ENCODE assay signal across 8 cellular contexts in genomic region chr14:64720190-64720589, GRCh38. TPM values are rescaled to one million over a fixed set of nuclear protein-coding genes. Genes with fewer than 3 reads are reported as not detected.
DNase-seq lines count a peak whose midpoint lies in the region; ATAC-seq and TF ChIP-seq lines count a peak whose summit lies in the region.

No MANE protein-coding gene starts in this region.

- peak overlapping the region; percentile 66 for H3K27ac ChIP-seq in Panc1 (ENCODE audit: low read length)
- H3K27ac ChIP-seq in fibroblast of lung (ENCODE audit: insufficient read depth, low read length) = no peak overlapping the region

- no peak overlapping the region for H2AFZ ChIP-seq in fibroblast of lung (ENCODE audit: low read length)

- intact Hi-C loops in Panc1 (cut with micrococcal nuclease; ENCODE audit: unreplicated experiment) = no loop called here

- no peaks in the 10 kb centered on the region for H3K79me2 ChIP-seq in fibroblast of lung (ENCODE audit: control insufficient read depth, insufficient read depth, low read length)

- H3K4me2 ChIP-seq in fibroblast of lung (ENCODE audit: extremely low read depth, insufficient read depth, low read length) = peak overlapping the region; percentile 11

- CTCF ChIA-PET in Panc1 (lab: Charles Lee) = no interaction called here

- peak; percentile 37 for DNase-seq in GM04503 (ENCODE audit: low read depth)
- peak; percentile 81 for DNase-seq in Panc1 (ENCODE audit: low read depth, low spot score)
- peak; percentile 30 to 94 for DNase-seq in fibroblast of lung (ENCODE audit: low read depth in 2 of 2)
- DNase-seq in skeletal muscle cell (ENCODE audit: low read depth) = peak; percentile 50
- DNase-seq in NK-92 (lab: John Stamatoyannopoulos, UW; ENCODE audit: unreplicated experiment) = no peak
- no peak for DNase-seq in GM10266 (ENCODE audit: extremely low spot score)
- DNase-seq in 8988T = no peak
- no peak for DNase-seq in NCI-H1436 (lab: John Stamatoyannopoulos, UW)

- H3K4me3 ChIP-seq in Panc1 (ENCODE audit: low read depth in 2 of 2, low read length in 2 of 2) = no peak overlapping the region; a peak in 1 of 4 replicates
- H3K4me3 ChIP-seq in fibroblast of lung (replicated peaks in 1 of 4; ENCODE audit: control extremely low read depth in 1 of 4, insufficient read depth in 1 of 4, low read depth in 3 of 4, low read length in 4 of 4) = no peak overlapping the region
- H3K4me3 ChIP-seq in skeletal muscle cell (ENCODE audit: low read depth, low read length) = no peak overlapping the region

- H4K20me1 ChIP-seq in fibroblast of lung (ENCODE audit: control insufficient read depth, extremely low read depth, insufficient read depth, low read length) = no peaks in the 10 kb centered on the region

- H3K9ac ChIP-seq in fibroblast of lung (ENCODE audit: insufficient read depth, low read length) = no peak overlapping the region

- TF ChIP-seq CTCF in Panc1 (IDR thresholded peaks at IDR 0.05) = no peak
- TF ChIP-seq CTCF in fibroblast of lung (conservative IDR thresholded peaks at IDR 0.05 in 1 of 2, IDR thresholded peaks at IDR 0.05 in 1 of 2; ENCODE audit: low read depth in 1 of 2, low read length in 2 of 2) = no peak
- TF ChIP-seq CTCF in GM10266 (IDR thresholded peaks at IDR 0.05; ENCODE audit: control insufficient read depth, insufficient read depth, low read depth, missing control alignments) = no peak

- in situ Hi-C loops in Panc1 (cut with HindIII; ENCODE audit: low pct_unique_long_range_greater_than_20kb, low sequenced_read_pairs) = no loop called here

- H3K36me3 ChIP-seq in Panc1 (ENCODE audit: control insufficient read depth, insufficient read depth, low read length) (no peaks in the 10 kb centered on the region), fibroblast of lung (ENCODE audit: control insufficient read depth, insufficient read depth, low read length) (no peaks in the 10 kb centered on the region)

- POLR2A ChIA-PET in Panc1 (lab: Charles Lee) = no interaction called here

- H3K27me3 ChIP-seq in Panc1 (ENCODE audit: control insufficient read depth, insufficient read depth, low read length) = no peaks in the 10 kb centered on the region
- H3K27me3 ChIP-seq in fibroblast of lung (ENCODE audit: control insufficient read depth, insufficient read depth, low read length) = peaks cover 2% of the 10 kb centered on the region

- H3K9me3 ChIP-seq in Panc1 (ENCODE audit: control insufficient read depth, insufficient read depth, low read depth, low read length) = no peaks in the 10 kb centered on the region
- H3K9me3 ChIP-seq in fibroblast of lung (ENCODE audit: control insufficient read depth, insufficient read depth, low read depth, low read length) = no peaks in the 10 kb centered on the region

- no TSS peak for BruUV-seq in Panc1 (replicated peaks; lab: Mats Ljungman, UMichigan)

- H3K4me1 ChIP-seq in Panc1 (ENCODE audit: control insufficient read depth, insufficient read depth, low read length) (peaks cover 42% of the 10 kb centered on the region), fibroblast of lung (ENCODE audit: control insufficient read depth, extremely low read depth, insufficient read depth, low read length) (peaks cover 29% of the 10 kb centered on the region)

- peak; percentile 80 for ATAC-seq in Panc1

RNA-seq across cellular contexts. Expression of gene PLEKHG3, which starts 16.0 kb away (rescaled TPM):
- total RNA-seq in Panc1 (2021; ENCODE audit: unreplicated experiment) (34.0 TPM), fibroblast of lung (0.17 and 2.3 TPM in 2 replicates)
- polyA plus RNA-seq in Panc1 (2012; ENCODE audit: insufficient read length) = 27.0 TPM
- 2.5 and 3.0 TPM in 2 replicates for polyA plus RNA-seq in fibroblast of lung
- 4.1 and 6.8 TPM in 2 replicates for polyA plus RNA-seq in fibroblast of lung (2012)
- polyA minus RNA-seq in fibroblast of lung (ENCODE audit: low replicate concordance) = 3.5 and 11.3 TPM in 2 replicates

Comparison
In these comparisons a context has a peak if more than half of its experiments do, and no peak if none do; other contexts are left out.
1. DNase-seq: peak in GM04503 (single experiment), Panc1 (single experiment), fibroblast of lung (2 of 2) and skeletal muscle cell (single experiment); none in NK-92 (single experiment), GM10266 (single experiment), 8988T (single experiment) and NCI-H1436 (single experiment).
2. RNA of gene PLEKHG3, which starts 16.0 kb away (total RNA-seq): 34.0 TPM in Panc1 (single experiment); 0.17 to 2.3 TPM in fibroblast of lung; every median in the first group is over 10 times any median in the second.